11 cellular contexts compared by ENCODE assay signal in the genomic region with DNA sequence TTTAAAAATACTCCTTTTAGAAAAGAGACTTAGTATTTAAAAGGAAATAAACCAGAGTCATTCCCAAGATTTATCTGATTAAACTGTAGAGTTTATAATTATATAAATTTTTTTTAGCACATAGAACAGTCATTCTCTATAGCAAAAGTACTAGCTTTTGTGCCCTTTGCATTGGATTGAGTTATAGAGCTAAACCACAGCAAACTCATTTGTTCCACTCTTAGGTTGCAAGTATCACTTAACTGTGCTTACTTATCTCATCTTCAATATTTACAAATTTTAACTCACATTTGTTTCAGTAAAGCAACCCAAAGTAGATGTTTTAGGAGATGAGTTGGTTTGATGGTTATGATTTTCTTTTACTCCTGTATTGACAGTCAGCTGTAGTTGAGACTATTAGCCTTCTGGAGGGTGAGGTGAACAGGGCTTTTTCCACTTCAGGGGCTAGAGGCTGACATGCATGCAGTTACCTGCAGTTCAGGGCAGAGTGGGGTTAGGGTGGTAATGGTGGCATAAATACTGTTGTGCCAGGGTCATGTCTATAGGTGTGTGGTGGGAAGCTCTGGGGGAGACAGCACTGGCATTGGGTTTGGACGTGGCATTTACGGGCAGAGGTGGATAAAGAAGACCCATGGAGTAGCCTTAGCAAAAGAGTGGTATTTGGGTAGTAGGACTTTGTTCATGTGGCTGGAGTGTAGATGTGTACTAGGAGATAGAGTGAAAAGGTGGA. TPM values are rescaled to one million over a fixed set of nuclear protein-coding genes. Genes with fewer than 3 reads are reported as not detected.
DNase-seq lines count a peak whose midpoint lies in the region; ATAC-seq and TF ChIP-seq lines count a peak whose summit lies in the region.
"Had no signal": no experiment of that assay in that cellular context is flagged by ENCODE, and none has a peak within 500 bp of the region (broad histone marks: within the 10 kb centered on the region; RNA-seq: fewer than 3 reads in every experiment).

No MANE protein-coding gene starts in this region.

- no peak overlapping the region for H3K27ac ChIP-seq in RWPE1

- TF ChIP-seq CTCF in endothelial cell (IDR thresholded peaks at IDR 0.05; ENCODE audit: unreplicated experiment) (no peak), RWPE1 (conservative IDR thresholded peaks at IDR 0.05; ENCODE audit: low read depth) (no peak)

- H3K27me3 Mint-ChIP-seq in activated CD4-positive, alpha-beta T cell treated with anti-CD3 and anti-CD28 coated beads, Interleukin-2, amount 10 ng/mL, durations not matched to agents 24 days and 14 days, result no peaks in the 10 kb centered on the region
- no peaks in the 10 kb centered on the region for H3K27me3 Mint-ChIP-seq in activated CD4-positive, alpha-beta T cell treated with anti-CD3 and anti-CD28 coated beads, Interleukin-2, amount 10 ng/mL, durations not matched to agents 7 days and 5 days
- H3K27me3 Mint-ChIP-seq in IgD-negative memory B cell (no peaks in the 10 kb centered on the region), endothelial cell (ENCODE audit: unreplicated experiment) (peaks cover 1% of the 10 kb centered on the region)

- no peaks in the 10 kb centered on the region for H3K36me3 ChIP-seq in skeletal muscle satellite cell (ENCODE audit: insufficient read depth, low read length)

- no peak for ATAC-seq in HG02970 (IDR thresholded peaks at IDR 0.05; ENCODE audit: low FRiP score, unreplicated experiment)

- no peaks in the 10 kb centered on the region for H3K27me3 ChIP-seq in skeletal muscle satellite cell (ENCODE audit: control insufficient read depth, insufficient read depth, low read length)

- peak overlapping the region; percentile 65 for H3K4me2 ChIP-seq in skeletal muscle satellite cell (ENCODE audit: low read length)

- H3K36me3 Mint-ChIP-seq in activated CD4-positive, alpha-beta T cell treated with anti-CD3 and anti-CD28 coated beads, Interleukin-2, amount 10 ng/mL, durations not matched to agents 24 days and 14 days (ENCODE audit: low read depth), result peaks cover 22% of the 10 kb centered on the region
- H3K36me3 Mint-ChIP-seq in activated CD4-positive, alpha-beta T cell treated with anti-CD3 and anti-CD28 coated beads, Interleukin-2, amount 10 ng/mL, durations not matched to agents 7 days and 5 days (ENCODE audit: low read depth), result peaks cover 17% of the 10 kb centered on the region
- peaks cover 4% of the 10 kb centered on the region for H3K36me3 Mint-ChIP-seq in IgD-negative memory B cell
- no peaks in the 10 kb centered on the region for H3K36me3 Mint-ChIP-seq in endothelial cell (ENCODE audit: low read depth, unreplicated experiment)

- intact Hi-C loops in activated CD4-positive, alpha-beta T cell treated with anti-CD3 and anti-CD28 coated beads, Interleukin-2, amount 10 ng/mL, durations not matched to agents 24 days and 14 days (cut with micrococcal nuclease), result loop anchor here (1.0 kb wide), 1 partner anchor 38 kb away; no protein-coding TSS in a partner anchor

- peaks cover 3% of the 10 kb centered on the region for H3K9me3 Mint-ChIP-seq in activated CD4-positive, alpha-beta T cell treated with anti-CD3 and anti-CD28 coated beads, Interleukin-2, amount 10 ng/mL, durations not matched to agents 24 days and 14 days
- peaks cover 3% of the 10 kb centered on the region for H3K9me3 Mint-ChIP-seq in activated CD4-positive, alpha-beta T cell treated with anti-CD3 and anti-CD28 coated beads, Interleukin-2, amount 10 ng/mL, durations not matched to agents 7 days and 5 days
- no peaks in the 10 kb centered on the region for H3K9me3 Mint-ChIP-seq in IgD-negative memory B cell
- no peaks in the 10 kb centered on the region for H3K9me3 Mint-ChIP-seq in endothelial cell (ENCODE audit: unreplicated experiment)

- DNase-seq in activated CD4-positive, alpha-beta T cell treated with anti-CD3 and anti-CD28 coated beads, Interleukin-2, amount 10 ng/mL, durations not matched to agents 24 days and 14 days, result peak; percentile 52
- no peak for DNase-seq in activated CD4-positive, alpha-beta T cell treated with anti-CD3 and anti-CD28 coated beads, Interleukin-2, amount 10 ng/mL, durations not matched to agents 7 days and 5 days
- no peak for DNase-seq in endothelial cell (ENCODE audit: low spot score)
- no peak for DNase-seq in NCI-H2171 treated with DMSO at 0.1 percent for 48 hours (lab: John Stamatoyannopoulos, UW)
- DNase-seq in RWPE1 (ENCODE audit: low spot score), result no peak
- DNase-seq: activated gamma-delta T cell treated with Interleukin-2 at 50 U/mL for 16 hours; effector CD8-positive, alpha-beta T cell; head of caudate nucleus had no signal

- H3K27ac Mint-ChIP-seq in activated CD4-positive, alpha-beta T cell treated with anti-CD3 and anti-CD28 coated beads, Interleukin-2, amount 10 ng/mL, durations not matched to agents 24 days and 14 days, result peak overlapping the region; percentile 85
- H3K27ac Mint-ChIP-seq in activated CD4-positive, alpha-beta T cell treated with anti-CD3 and anti-CD28 coated beads, Interleukin-2, amount 10 ng/mL, durations not matched to agents 7 days and 5 days, result no peak overlapping the region
- H3K27ac Mint-ChIP-seq in IgD-negative memory B cell (peak overlapping the region in 2 of 3 donors; percentile 6 to 83), endothelial cell (ENCODE audit: unreplicated experiment) (peak overlapping the region; percentile 39)

- peak overlapping the region; percentile 58 for H3K4me3 Mint-ChIP-seq in activated CD4-positive, alpha-beta T cell treated with anti-CD3 and anti-CD28 coated beads, Interleukin-2, amount 10 ng/mL, durations not matched to agents 24 days and 14 days
- H3K4me3 Mint-ChIP-seq in activated CD4-positive, alpha-beta T cell treated with anti-CD3 and anti-CD28 coated beads, Interleukin-2, amount 10 ng/mL, durations not matched to agents 7 days and 5 days, result no peak overlapping the region
- H3K4me3 Mint-ChIP-seq in IgD-negative memory B cell (peak overlapping the region; percentile 5 to 70 (median 24)), endothelial cell (ENCODE audit: unreplicated experiment) (no peak overlapping the region)

- H3K9me3 ChIP-seq in skeletal muscle satellite cell (replicated peaks; ENCODE audit: low read length), result no peaks in the 10 kb centered on the region

- POLR2A ChIA-PET in activated CD4-positive, alpha-beta T cell treated with anti-CD3 and anti-CD28 coated beads, Interleukin-2, amount 10 ng/mL, durations not matched to agents 7 days and 5 days (lab: Charles Lee), result interaction anchor here (0.5 to 0.7 kb wide), 2 partner anchors 36 to 255 kb away, joined by 3 read pairs; no protein-coding TSS in a partner anchor
- POLR2A ChIA-PET in RWPE1 (lab: Yijun Ruan, JAX; ENCODE audit: low non-redundant PET), result no interaction called here

- H3K4me3 ChIP-seq in skeletal muscle satellite cell (ENCODE audit: low read length), result no peak overlapping the region

- H3K9ac ChIP-seq in skeletal muscle satellite cell (ENCODE audit: low read depth, low read length), result peak overlapping the region; percentile 65

- CTCF ChIA-PET in activated CD4-positive, alpha-beta T cell treated with anti-CD3 and anti-CD28 coated beads, Interleukin-2, amount 10 ng/mL, durations not matched to agents 7 days and 5 days (lab: Charles Lee), result interaction anchor here (0.7 to 1.1 kb wide), 4 partner anchors 8 to 43 kb away, joined by 3 to 4 read pairs (median 3); no protein-coding TSS in a partner anchor
- CTCF ChIA-PET in RWPE1 (lab: Yijun Ruan, JAX), result interaction anchor here (0.7 to 0.9 kb wide), 2 partner anchors 10 to 156 kb away, joined by 3 to 5 read pairs; no protein-coding TSS in a partner anchor

- H3K4me1 Mint-ChIP-seq in activated CD4-positive, alpha-beta T cell treated with anti-CD3 and anti-CD28 coated beads, Interleukin-2, amount 10 ng/mL, durations not matched to agents 24 days and 14 days, result peaks cover 60% of the 10 kb centered on the region
- peaks cover 63% of the 10 kb centered on the region for H3K4me1 Mint-ChIP-seq in activated CD4-positive, alpha-beta T cell treated with anti-CD3 and anti-CD28 coated beads, Interleukin-2, amount 10 ng/mL, durations not matched to agents 7 days and 5 days
- H3K4me1 Mint-ChIP-seq in IgD-negative memory B cell, result peaks cover 71 to 81% (median 73%) of the 10 kb centered on the region in 3 donors
- H3K4me1 Mint-ChIP-seq in endothelial cell (ENCODE audit: unreplicated experiment), result peaks cover 22% of the 10 kb centered on the region

- H3K4me1 ChIP-seq in skeletal muscle satellite cell (ENCODE audit: control insufficient read depth, insufficient read depth, low read length), result peaks cover 37% of the 10 kb centered on the region

RNA-seq across cellular contexts. Expression of gene DYRK1A, which starts 42.1 kb away (rescaled TPM):
- total RNA-seq in activated CD4-positive, alpha-beta T cell treated with anti-CD3 and anti-CD28 coated beads, Interleukin-2, amount 10 ng/mL, durations not matched to agents 24 days and 14 days, result 60.9 and 64.9 TPM in 2 replicates
- 100 to 1,000 TPM in 1 of 2 experiments, 10 to 100 TPM in 1; 85.6 to 108 TPM for total RNA-seq in activated CD4-positive, alpha-beta T cell treated with anti-CD3 and anti-CD28 coated beads, Interleukin-2, amount 10 ng/mL, durations not matched to agents 7 days and 5 days
- 4.3 TPM for polyA plus RNA-seq in IgD-negative memory B cell
- total RNA-seq in endothelial cell (ENCODE audit: unreplicated experiment), result 87.5 TPM
- total RNA-seq in skeletal muscle satellite cell (2012; rRNA removed), result 29.7 and 36.5 TPM in 2 replicates

Comparison
In these comparisons a context has a peak if more than half of its experiments do, and no peak if none do; other contexts are left out.
1. H3K4me3 Mint-ChIP-seq: peak in activated CD4-positive, alpha-beta T cell treated with anti-CD3 and anti-CD28 coated beads, Interleukin-2, amount 10 ng/mL, durations not matched to agents 24 days and 14 days (single experiment) and IgD-negative memory B cell (4 of 4); none in activated CD4-positive, alpha-beta T cell treated with anti-CD3 and anti-CD28 coated beads, Interleukin-2, amount 10 ng/mL, durations not matched to agents 7 days and 5 days (single experiment) and endothelial cell (single experiment).